ENCODE assay signal across 30 cellular contexts in the genomic region with DNA sequence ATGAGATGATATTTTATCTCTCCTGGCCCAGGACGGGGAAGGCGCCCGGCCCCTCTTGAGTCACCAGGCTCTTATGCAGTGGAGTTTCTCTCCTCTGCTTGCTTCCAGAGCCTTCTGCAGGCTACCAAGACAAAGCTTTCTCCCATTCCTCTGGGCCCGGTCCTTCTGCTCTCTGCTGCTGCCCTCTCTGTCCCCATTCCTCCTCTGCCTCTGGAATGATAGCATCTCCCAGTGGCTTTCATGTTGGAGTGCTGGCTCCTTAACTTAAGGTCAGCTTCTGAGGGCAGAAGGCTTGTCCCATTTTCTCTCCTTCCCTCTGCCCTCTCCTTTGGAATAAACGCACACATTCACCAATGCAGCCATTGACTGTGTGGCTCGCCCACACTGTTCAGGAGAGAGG.
DNase-seq lines count a peak whose midpoint lies in the region; ATAC-seq and TF ChIP-seq lines count a peak whose summit lies in the region.
"Had no signal": no experiment of that assay in that cellular context is flagged by ENCODE, and none has a peak within 500 bp of the region (broad histone marks: within the 10 kb centered on the region; RNA-seq: fewer than 3 reads in every experiment).

No MANE protein-coding gene starts in this region.

- H3K4me3 Mint-ChIP-seq in nephron progenitor cell: peak overlapping the region; percentile 15
- H3K4me3 Mint-ChIP-seq in activated CD4-positive, alpha-beta memory T cell treated with anti-CD3 and anti-CD28 coated beads, Interleukin-2, amount 10 ng/mL, durations not matched to agents 7 days and 5 days: no peak overlapping the region
- H3K4me3 Mint-ChIP-seq in T-helper 2 cell treated with Interferon-gamma antibody and Interleukin-4, amounts not matched to agents 5 μg/mL and 100 μg/mL, for 36 hours: no peak overlapping the region
- H3K4me3 Mint-ChIP-seq: activated B cell treated with CpG ODN at 0.5 μM for 24 hours; activated CD4-positive, alpha-beta T cell treated with anti-CD3 and anti-CD28 coated beads, Interleukin-2, amount 10 ng/mL, durations not matched to agents 7 days and 5 days; activated naive CD8-positive, alpha-beta T cell treated with anti-CD3 and anti-CD28 coated beads for 36 hours; activated T-cell treated with anti-CD3 and anti-CD28 coated beads, Interleukin-2, amount 50 U/mL, for 24 hours; B cell; CD4-positive, alpha-beta memory T cell; neural crest cell; stimulated activated naive CD8-positive, alpha-beta T cell treated with anti-CD3 and anti-CD28 coated beads, Interleukin-15, Interleukin-2, amounts not matched to agents 100 ng/mL and 50 ng/mL, for 24 hours; T-cell had no signal

- H3K27ac Mint-ChIP-seq in nephron progenitor cell: peak overlapping the region; percentile 41
- H3K27ac Mint-ChIP-seq in activated CD4-positive, alpha-beta memory T cell treated with anti-CD3 and anti-CD28 coated beads, Interleukin-2, amount 10 ng/mL, durations not matched to agents 7 days and 5 days: no peak overlapping the region
- no peak overlapping the region for H3K27ac Mint-ChIP-seq in T-helper 2 cell treated with Interferon-gamma antibody and Interleukin-4, amounts not matched to agents 5 μg/mL and 100 μg/mL, for 36 hours
- H3K27ac Mint-ChIP-seq: activated B cell treated with CpG ODN at 0.5 μM for 24 hours; activated CD4-positive, alpha-beta T cell treated with anti-CD3 and anti-CD28 coated beads, Interleukin-2, amount 10 ng/mL, durations not matched to agents 7 days and 5 days; activated naive CD8-positive, alpha-beta T cell treated with anti-CD3 and anti-CD28 coated beads for 36 hours; activated T-cell treated with anti-CD3 and anti-CD28 coated beads, Interleukin-2, amount 50 U/mL, for 24 hours; B cell; CD4-positive, alpha-beta memory T cell; stimulated activated naive CD8-positive, alpha-beta T cell treated with anti-CD3 and anti-CD28 coated beads, Interleukin-15, Interleukin-2, amounts not matched to agents 100 ng/mL and 50 ng/mL, for 24 hours; T-cell had no signal

- BruUV-seq in PC-9 (replicated peaks; lab: Mats Ljungman, UMichigan): no TSS peak

- no peaks in the 10 kb centered on the region for H4K20me1 ChIP-seq in PC-9 (ENCODE audit: insufficient read depth)

- no peaks in the 10 kb centered on the region for H3K9me3 ChIP-seq in AG04450 (ENCODE audit: control insufficient read depth, insufficient read depth, low read length)
- H3K9me3 ChIP-seq in PC-9 (ENCODE audit: insufficient read depth, low read depth): no peaks in the 10 kb centered on the region
- no peaks in the 10 kb centered on the region for H3K9me3 ChIP-seq in esophagus squamous epithelium
- H3K9me3 ChIP-seq: lower lobe of right lung, pancreas had no signal

- H3K27ac ChIP-seq in AG04450 (ENCODE audit: low read depth, low read length): peak overlapping the region; percentile 21
- peak overlapping the region; percentile 7; the same call in 1 of the 2 replicates for H3K27ac ChIP-seq in PC-9
- H3K27ac ChIP-seq in esophagus squamous epithelium: peak overlapping the region in 3 of 4 donors; percentile 41 to 88 (median 87)
- H3K27ac ChIP-seq: lower lobe of right lung, pancreas had no signal

- CTCF ChIA-PET in AG04450 (lab: Charles Lee) (interaction anchor here (1.1 to 1.9 kb wide), 5 partner anchors 87 to 513 kb away, joined by 3 to 8 read pairs (median 5); partner anchors contain the start of gene SDC1), PC-9 (lab: Charles Lee) (no interaction called here)
- CTCF ChIA-PET in activated CD4-positive, alpha-beta memory T cell treated with anti-CD3 and anti-CD28 coated beads, Interleukin-2, amount 10 ng/mL, durations not matched to agents 7 days and 5 days (lab: Charles Lee): no interaction called here

- POLR2A ChIA-PET in AG04450 (lab: Yijun Ruan, JAX): interaction anchor here (1.5 kb wide), 1 partner anchor 308 kb away, joined by 3 read pairs; the partner anchor contains the start of gene RHOB
- POLR2A ChIA-PET in PC-9 (lab: Charles Lee; ENCODE audit: unreplicated experiment): interaction anchor here (0.6 to 0.7 kb wide), 2 partner anchors 29 to 46 kb away, joined by 5 read pairs; no protein-coding TSS in a partner anchor
- POLR2A ChIA-PET in activated CD4-positive, alpha-beta memory T cell treated with anti-CD3 and anti-CD28 coated beads, Interleukin-2, amount 10 ng/mL, durations not matched to agents 7 days and 5 days (lab: Charles Lee): no interaction called here

- TF ChIP-seq POLR2A in esophagus squamous epithelium (IDR thresholded peaks at IDR 0.05): no peak

- H3K36me3 Mint-ChIP-seq in nephron progenitor cell (ENCODE audit: low read depth): no peaks in the 10 kb centered on the region
- H3K36me3 Mint-ChIP-seq in activated CD4-positive, alpha-beta memory T cell treated with anti-CD3 and anti-CD28 coated beads, Interleukin-2, amount 10 ng/mL, durations not matched to agents 7 days and 5 days (ENCODE audit: low read depth): no peaks in the 10 kb centered on the region
- H3K36me3 Mint-ChIP-seq in T-helper 2 cell treated with Interferon-gamma antibody and Interleukin-4, amounts not matched to agents 5 μg/mL and 100 μg/mL, for 36 hours (ENCODE audit: low read depth): no peaks in the 10 kb centered on the region
- H3K36me3 Mint-ChIP-seq: activated naive CD8-positive, alpha-beta T cell treated with anti-CD3 and anti-CD28 coated beads for 36 hours; CD4-positive, alpha-beta memory T cell; T-cell had no signal

- no peaks in the 10 kb centered on the region for H3K9me3 Mint-ChIP-seq in nephron progenitor cell
- H3K9me3 Mint-ChIP-seq in activated CD4-positive, alpha-beta memory T cell treated with anti-CD3 and anti-CD28 coated beads, Interleukin-2, amount 10 ng/mL, durations not matched to agents 7 days and 5 days: no peaks in the 10 kb centered on the region
- H3K9me3 Mint-ChIP-seq in T-helper 2 cell treated with Interferon-gamma antibody and Interleukin-4, amounts not matched to agents 5 μg/mL and 100 μg/mL, for 36 hours: no peaks in the 10 kb centered on the region
- H3K9me3 Mint-ChIP-seq: activated B cell treated with CpG ODN at 0.5 μM for 24 hours; activated CD4-positive, alpha-beta T cell treated with anti-CD3 and anti-CD28 coated beads, Interleukin-2, amount 10 ng/mL, durations not matched to agents 7 days and 5 days; activated naive CD8-positive, alpha-beta T cell treated with anti-CD3 and anti-CD28 coated beads for 36 hours; activated T-cell treated with anti-CD3 and anti-CD28 coated beads, Interleukin-2, amount 50 U/mL, for 24 hours; neural crest cell; stimulated activated naive CD8-positive, alpha-beta T cell treated with anti-CD3 and anti-CD28 coated beads, Interleukin-15, Interleukin-2, amounts not matched to agents 100 ng/mL and 50 ng/mL, for 24 hours; T-cell had no signal

- H3K4me3 ChIP-seq in AG04450 (ENCODE audit: low read depth, low read length) (no peak overlapping the region), PC-9 (no peak overlapping the region), esophagus squamous epithelium (no peak overlapping the region)
- H3K4me3 ChIP-seq: GM12878, lower lobe of right lung, pancreas had no signal

- ATAC-seq in GM18870 (IDR thresholded peaks at IDR 0.05; ENCODE audit: unreplicated experiment): no peak
- ATAC-seq: GM12878, lower lobe of right lung, pancreas, T-cell had no signal

- peaks cover 84% of the 10 kb centered on the region for H3K4me1 Mint-ChIP-seq in nephron progenitor cell
- no peaks in the 10 kb centered on the region for H3K4me1 Mint-ChIP-seq in activated CD4-positive, alpha-beta memory T cell treated with anti-CD3 and anti-CD28 coated beads, Interleukin-2, amount 10 ng/mL, durations not matched to agents 7 days and 5 days
- no peaks in the 10 kb centered on the region for H3K4me1 Mint-ChIP-seq in T-helper 2 cell treated with Interferon-gamma antibody and Interleukin-4, amounts not matched to agents 5 μg/mL and 100 μg/mL, for 36 hours (ENCODE audit: low read depth)
- H3K4me1 Mint-ChIP-seq: activated B cell treated with CpG ODN at 0.5 μM for 24 hours; activated CD4-positive, alpha-beta T cell treated with anti-CD3 and anti-CD28 coated beads, Interleukin-2, amount 10 ng/mL, durations not matched to agents 7 days and 5 days; activated naive CD8-positive, alpha-beta T cell treated with anti-CD3 and anti-CD28 coated beads for 36 hours; B cell; T-cell had no signal

- TF ChIP-seq CTCF in AG04450 (IDR thresholded peaks at IDR 0.05; ENCODE audit: low read depth, low read length) (no peak), PC-9 (conservative IDR thresholded peaks at IDR 0.05) (no peak), esophagus squamous epithelium (IDR thresholded peaks at IDR 0.05) (no peak), nephron progenitor cell (IDR thresholded peaks at IDR 0.05) (no peak)

- no peaks in the 10 kb centered on the region for H3K36me3 ChIP-seq in PC-9 (ENCODE audit: low read depth)
- no peaks in the 10 kb centered on the region for H3K36me3 ChIP-seq in esophagus squamous epithelium
- H3K36me3 ChIP-seq: lower lobe of right lung, pancreas had no signal

- WGBS in esophagus squamous epithelium, 2 donors: 43 to 64% methylated on average over 6 of the region's 6 CpGs

- H3K27me3 ChIP-seq in AG04450 (ENCODE audit: control insufficient read depth, insufficient read depth, low read length): peaks cover 8% of the 10 kb centered on the region
- no peaks in the 10 kb centered on the region for H3K27me3 ChIP-seq in PC-9 (ENCODE audit: insufficient read depth, low read depth)
- H3K27me3 ChIP-seq in esophagus squamous epithelium: no peaks in the 10 kb centered on the region
- H3K27me3 ChIP-seq: pancreas had no signal

- H3K27me3 Mint-ChIP-seq in nephron progenitor cell (ENCODE audit: low read depth, poor library complexity): peaks cover 12% of the 10 kb centered on the region
- peaks cover 14% of the 10 kb centered on the region for H3K27me3 Mint-ChIP-seq in activated CD4-positive, alpha-beta memory T cell treated with anti-CD3 and anti-CD28 coated beads, Interleukin-2, amount 10 ng/mL, durations not matched to agents 7 days and 5 days
- no peaks in the 10 kb centered on the region for H3K27me3 Mint-ChIP-seq in T-helper 2 cell treated with Interferon-gamma antibody and Interleukin-4, amounts not matched to agents 5 μg/mL and 100 μg/mL, for 36 hours (ENCODE audit: low read depth)
- H3K27me3 Mint-ChIP-seq: activated CD4-positive, alpha-beta T cell treated with anti-CD3 and anti-CD28 coated beads, Interleukin-2, amount 10 ng/mL, durations not matched to agents 7 days and 5 days; activated naive CD8-positive, alpha-beta T cell treated with anti-CD3 and anti-CD28 coated beads for 36 hours; stimulated activated naive CD8-positive, alpha-beta T cell treated with anti-CD3 and anti-CD28 coated beads, Interleukin-15, Interleukin-2, amounts not matched to agents 100 ng/mL and 50 ng/mL, for 24 hours had no signal

- intact Hi-C loops in PC-9 (cut with micrococcal nuclease; ENCODE audit: unreplicated experiment): no loop called here
- intact Hi-C loops in esophagus squamous epithelium (cut with DNase I): no loop called here

- H3K79me2 ChIP-seq in PC-9 (ENCODE audit: low read depth): no peaks in the 10 kb centered on the region

- no peak overlapping the region for H2AFZ ChIP-seq in PC-9

- H3K4me2 ChIP-seq in PC-9: no peak overlapping the region

- H3F3A ChIP-seq in PC-9 (ENCODE audit: insufficient read depth, low read depth): peaks cover 24% of the 10 kb centered on the region

- DNase-seq in AG04450 (ENCODE audit: low read depth, low spot score) (no peak), PC-9 (no peak), esophagus squamous epithelium (lab: John Stamatoyannopoulos, UW) (no peak), nephron progenitor cell (no peak), cerebellar cortex (ENCODE audit: low spot score) (no peak)
- no peak for DNase-seq in activated CD4-positive, alpha-beta memory T cell treated with anti-CD3 and anti-CD28 coated beads, Interleukin-2, amount 10 ng/mL, durations not matched to agents 7 days and 5 days
- no peak for DNase-seq in T-helper 2 cell treated with Interferon-gamma antibody and Interleukin-4, amounts not matched to agents 5 μg/mL and 100 μg/mL, for 36 hours (ENCODE audit: low spot score)
- DNase-seq: activated B cell treated with CpG ODN at 0.5 μM for 24 hours; activated CD4-positive, alpha-beta T cell treated with anti-CD3 and anti-CD28 coated beads, Interleukin-2, amount 10 ng/mL, durations not matched to agents 7 days and 5 days; activated gamma-delta T cell; activated naive CD8-positive, alpha-beta T cell treated with anti-CD3 and anti-CD28 coated beads for 36 hours; activated T-cell treated with anti-CD3 and anti-CD28 coated beads, Interleukin-2, amount 50 U/mL, for 24 hours; aorta; caudate nucleus; CD4-positive, alpha-beta memory T cell; DMS 273 treated with DMSO at 0.1 percent for 48 hours; EL; foreskin fibroblast; H7; lower lobe of right lung; NCI-H446; NCI-H774; pancreas; stimulated activated CD4-positive, alpha-beta T cell treated with anti-CD3 and anti-CD28 coated beads, Interleukin-1b, Interleukin-23, amount 100 ng/mL, for 48 hours; T-cell had no signal

- H3K4me1 ChIP-seq in PC-9 (replicated peaks; ENCODE audit: insufficient read depth) (peaks cover 49% of the 10 kb centered on the region), esophagus squamous epithelium (peaks cover 35 to 91% (median 52%) of the 10 kb centered on the region in 3 donors)
- H3K4me1 ChIP-seq: lower lobe of right lung, pancreas had no signal

- no peaks in the 10 kb centered on the region for H3K9me2 ChIP-seq in PC-9 (ENCODE audit: insufficient read depth)

Comparison
In these comparisons a context has a peak if more than half of its experiments do, and no peak if none do; other contexts are left out.
1. H3K27ac ChIP-seq: peak in every context shown above with its lines; median percentile 87 in esophagus squamous epithelium; 21 in AG04450; 7 in PC-9.